27 cellular contexts compared by ENCODE assay signal in the genomic region with DNA sequence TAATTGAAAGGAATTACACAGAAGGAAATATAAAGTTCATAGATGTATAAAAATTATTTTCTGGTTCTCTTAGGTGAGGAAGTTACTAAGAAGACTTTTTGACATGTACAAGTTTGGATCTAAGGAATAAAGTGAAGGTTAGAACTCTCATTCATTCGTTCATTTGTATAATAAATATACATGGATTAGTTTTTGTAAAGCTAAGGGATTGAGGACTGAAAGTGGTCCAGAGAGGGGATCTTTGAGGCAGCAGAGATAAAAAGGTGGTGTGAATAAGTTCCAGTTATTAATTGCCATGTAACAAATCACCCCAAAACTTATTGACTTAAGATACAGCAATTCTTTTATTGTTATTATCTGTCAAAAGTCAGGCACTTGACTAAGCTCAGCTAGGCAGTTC.
"Had no signal": no experiment of that assay in that cellular context is flagged by ENCODE, and none has a peak within 500 bp of the region (broad histone marks: within the 10 kb centered on the region; RNA-seq: fewer than 3 reads in every experiment).

No MANE protein-coding gene starts in this region.

- FAIRE-seq: urothelium cell line had no signal

- H3K4me1 ChIP-seq: stomach, suprapubic skin, thyroid gland, tibial artery, tibial nerve, transverse colon, upper lobe of left lung, upper lobe of right lung, uterus, vagina had no signal

- DNase-seq: stimulated activated CD4-positive, alpha-beta T cell treated with anti-CD3 and anti-CD28 coated beads, Interleukin-2, amount 100 ng/mL, for 48 hours; stimulated activated CD4-positive, alpha-beta T cell treated with anti-CD3 and anti-CD28 coated beads, Interleukin-4, amount 100 ng/mL, for 1 hour; stimulated activated CD4-positive, alpha-beta T cell treated with anti-CD3 and anti-CD28 coated beads, Interleukin-4, amount 100 ng/mL, for 24 hours; stimulated activated CD4-positive, alpha-beta T cell treated with anti-CD3 and anti-CD28 coated beads, Interleukin-4, amount 100 ng/mL, for 4 hours; stimulated activated CD8-positive, alpha-beta memory T cell treated with anti-CD3 and anti-CD28 coated beads, Interleukin-4, amount 100 ng/mL, for 48 hours; stimulated activated naive B cell treated with anti-CD40 and anti-IgM and Interleukin-4, amounts not matched to agents 10 μg/mL and 1 μg/mL and 100 μg/mL, for 72 hours; stimulated activated naive CD4-positive, alpha-beta T cell; stimulated activated naive CD4-positive, alpha-beta T cell treated with Interleukin-2 at 50 U/mL for 16 hours; stimulated activated naive CD8-positive, alpha-beta T cell treated with anti-CD3 and anti-CD28 coated beads, Interleukin-15, amount 100 ng/mL, for 72 hours; stimulated activated naive CD8-positive, alpha-beta T cell treated with anti-CD3 and anti-CD28 coated beads, Interleukin-15, Interleukin-2, amounts not matched to agents 100 U/mL and 50 U/mL, for 24 hours; stomach; substantia nigra; testis; thyroid gland; tibial artery; transverse colon; trophoblast cell; upper lobe of left lung; upper lobe of right lung; uterus had no signal

- H3K9me3 ChIP-seq: suprapubic skin, testis, thoracic aorta, thyroid gland, transverse colon, upper lobe of left lung, upper lobe of right lung, uterus, vagina had no signal

- H3K4me3 ChIP-seq: stomach, suprapubic skin, testis, thoracic aorta, thyroid gland, tibial artery, tibial nerve, transverse colon, upper lobe of left lung, upper lobe of right lung, uterus, vagina had no signal

- H3K27ac ChIP-seq: stomach, suprapubic skin, testis, thoracic aorta, thyroid gland, tibial artery, tibial nerve, transverse colon, upper lobe of left lung, upper lobe of right lung, uterus, vagina had no signal

- ATAC-seq: stimulated activated effector memory CD8-positive, alpha-beta T cell treated with anti-CD3 and anti-CD28 coated beads, Interleukin-12 subunit alpha, Interleukin-12 subunit beta, amount 100 ng/mL, for 72 hours; stimulated activated memory B cell treated with anti-CD40 and anti-IgM and Interleukin-4, amounts not matched to agents 10 μg/mL and 1 μg/mL and 100 μg/mL, for 72 hours; stimulated activated naive B cell treated with anti-CD40 and anti-IgM and Interleukin-4, amounts not matched to agents 10 μg/mL and 1 μg/mL and 100 μg/mL, for 72 hours; stimulated activated naive CD8-positive, alpha-beta T cell treated with anti-CD3 and anti-CD28 coated beads, Interleukin-15, amount 100 ng/mL, for 72 hours; stimulated activated naive CD8-positive, alpha-beta T cell treated with anti-CD3 and anti-CD28 coated beads, Interleukin-15, Interleukin-2, amounts not matched to agents 100 U/mL and 50 U/mL, for 24 hours; upper lobe of right lung had no signal

- H3K27me3 ChIP-seq: stomach, suprapubic skin, testis, thyroid gland, tibial artery, tibial nerve, transverse colon, upper lobe of left lung, upper lobe of right lung, uterus, vagina had no signal

- H3K36me3 ChIP-seq: stomach, suprapubic skin, thoracic aorta, thyroid gland, tibial artery, tibial nerve, transverse colon, upper lobe of left lung, upper lobe of right lung, uterus, vagina had no signal
